Comparison of ENCODE assay signal across 9 cellular contexts in the genomic region with DNA sequence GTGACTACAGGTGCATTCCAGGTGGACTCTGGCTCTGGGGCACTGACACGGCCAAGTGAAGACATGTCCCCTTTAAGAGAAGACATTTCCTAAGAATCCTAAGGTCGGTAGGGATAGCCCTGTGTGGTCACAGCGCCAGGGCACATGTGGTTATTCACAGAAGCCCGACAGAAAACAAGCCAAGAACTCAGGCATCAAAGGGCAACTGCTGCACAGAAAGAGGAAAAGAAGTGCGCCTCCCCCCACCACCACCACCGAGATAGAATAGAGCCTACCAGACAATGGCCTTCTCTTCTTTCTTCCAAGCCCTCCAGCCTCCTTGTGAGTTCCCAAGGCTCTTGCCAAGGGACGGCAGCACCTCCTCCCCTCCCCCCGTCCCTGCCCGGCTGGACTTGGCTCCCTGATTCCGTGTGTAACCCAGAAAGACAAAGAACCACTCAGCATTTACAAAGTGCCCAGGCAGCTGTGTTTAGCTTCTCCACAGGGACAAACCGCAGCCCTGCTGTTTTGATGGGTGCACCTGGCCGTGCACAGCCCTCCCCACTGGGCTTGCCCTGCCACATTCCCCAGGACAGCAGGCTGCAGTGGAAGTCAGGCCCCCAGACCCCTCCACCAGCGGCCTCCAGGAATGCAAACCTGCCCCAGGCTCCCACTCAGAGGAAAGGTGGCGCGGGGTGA. TPM values are rescaled to one million over a fixed set of nuclear protein-coding genes. Genes with fewer than 3 reads are reported as not detected.
DNase-seq lines count a peak whose midpoint lies in the region; ATAC-seq and TF ChIP-seq lines count a peak whose summit lies in the region.
"Had no signal": no experiment of that assay in that cellular context is flagged by ENCODE, and none has a peak within 500 bp of the region (broad histone marks: within the 10 kb centered on the region; RNA-seq: fewer than 3 reads in every experiment).

No MANE protein-coding gene starts in this region.

- TF ChIP-seq POLR2A in spleen (IDR thresholded peaks at IDR 0.05) = no peak

- ATAC-seq in activated T-helper 17 cell treated with anti-CD3 and anti-CD28 coated beads, Interleukin-2, amount 50 U/mL, for 72 hours (replicated peaks) = no peak

- peaks cover 4% of the 10 kb centered on the region for H3K4me1 Mint-ChIP-seq in activated T-helper 17 cell treated with anti-CD3 and anti-CD28 coated beads, Interleukin-2, amount 50 U/mL, for 72 hours

- no peaks in the 10 kb centered on the region for H3K9me3 Mint-ChIP-seq in activated T-helper 17 cell treated with anti-CD3 and anti-CD28 coated beads, Interleukin-2, amount 50 U/mL, for 72 hours

- no peak overlapping the region for H3K4me3 Mint-ChIP-seq in activated T-helper 17 cell treated with anti-CD3 and anti-CD28 coated beads, Interleukin-2, amount 50 U/mL, for 72 hours

- H3K36me3 Mint-ChIP-seq in activated T-helper 17 cell treated with anti-CD3 and anti-CD28 coated beads, Interleukin-2, amount 50 U/mL, for 72 hours (ENCODE audit: low read depth) = no peaks in the 10 kb centered on the region

- H3K4me1 ChIP-seq in spleen = no peaks in the 10 kb centered on the region
- no peaks in the 10 kb centered on the region for H3K4me1 ChIP-seq in BE2C

- no peak for TF ChIP-seq CTCF in spleen (IDR thresholded peaks at IDR 0.05 in 8 of 11, conservative IDR thresholded peaks at IDR 0.05 in 3 of 11)
- TF ChIP-seq CTCF in BE2C (IDR thresholded peaks at IDR 0.05; ENCODE audit: low read depth, low read length) = no peak

- in situ Hi-C loops in SK-MEL-5 (cut with HindIII; ENCODE audit: low pct_unique_long_range_greater_than_20kb, low sequenced_read_pairs) = no loop called here

- H3K27ac Mint-ChIP-seq in activated T-helper 17 cell treated with anti-CD3 and anti-CD28 coated beads, Interleukin-2, amount 50 U/mL, for 72 hours = no peak overlapping the region

- H3K36me3 ChIP-seq in spleen (no peaks in the 10 kb centered on the region), BE2C (no peaks in the 10 kb centered on the region)

- no peak overlapping the region for H3K4me3 ChIP-seq in Jurkat, Clone E6-1 (ENCODE audit: low read length)
- H3K4me3 ChIP-seq in spleen (no peak overlapping the region), BE2C (ENCODE audit: low read depth, low read length) (no peak overlapping the region)
- H3K4me3 ChIP-seq: coronary artery had no signal

- H3K27me3 ChIP-seq in spleen (replicated peaks in 1 of 7) = peaks cover 0 to 36% (median 0%) of the 10 kb centered on the region in 7 donors
- no peaks in the 10 kb centered on the region for H3K27me3 ChIP-seq in BE2C

- H3K9me3 ChIP-seq in spleen = no peaks in the 10 kb centered on the region
- H3K9me3 ChIP-seq in BE2C = peaks cover under 1% of the 10 kb centered on the region; the same call in 1 of the 2 replicates

- 19 to 45% (median 39%) methylated on average over 11 to 15 of the region's 15 CpGs for WGBS in spleen, 5 donors

- DNase-seq in Jurkat, Clone E6-1 (ENCODE audit: low read depth, low spot score) = peak; percentile 27
- DNase-seq in SK-MEL-5 (ENCODE audit: low read depth, low spot score) (peak; percentile 79), iPS-NIHi7 (ENCODE audit: extremely low spot score) (peak; percentile 59), spleen (peak; percentile 41), BE2C (no peak), GOT3 (lab: John Stamatoyannopoulos, UW) (no peak)
- no peak for DNase-seq in NK-92 treated with Interleukin-12 subunit alpha and Interleukin-12 subunit beta, amount 100 ng/mL, for 24 hours (lab: John Stamatoyannopoulos, UW)

- H3K27me3 Mint-ChIP-seq in activated T-helper 17 cell treated with anti-CD3 and anti-CD28 coated beads, Interleukin-2, amount 50 U/mL, for 72 hours = peaks cover 19% of the 10 kb centered on the region

- intact Hi-C loops in spleen (cut with DNase I; ENCODE audit: low total_unique reads) = no loop called here

- no peak overlapping the region for H3K27ac ChIP-seq in spleen
- H3K27ac ChIP-seq: coronary artery had no signal

RNA-seq across cellular contexts. Expression of a gene that starts 30.2 kb away (rescaled TPM):
- polyA plus RNA-seq in Jurkat, Clone E6-1 (2012; ENCODE audit: insufficient read depth, insufficient read length) = not detected
- not detected in 2 replicates for total RNA-seq in SK-MEL-5 (2014; rRNA removed; shearing (Covaris generic))
- polyA plus RNA-seq in SK-MEL-5 (2015; cell fraction: cytosol; rRNA removed) = 0.11 TPM in 1 of 2 replicates, not detected in the other
- polyA plus RNA-seq in SK-MEL-5 (2015; cell fraction: nucleus; rRNA removed) = not detected in 2 replicates
- under 1 TPM in 2 of 7 donors, not detected in 5; 0.10 to 0.25 TPM for total RNA-seq in spleen
- polyA plus RNA-seq in spleen = under 1 TPM; 0.06 to 0.13 (median 0.07) TPM
- polyA plus RNA-seq in BE2C (2012; ENCODE audit: insufficient read depth, insufficient read length, low read depth) = not detected
- not detected for total RNA-seq in activated T-helper 17 cell treated with anti-CD3 and anti-CD28 coated beads, Interleukin-2, amount 50 U/mL, for 72 hours

RNA-seq across cellular contexts. Expression of a gene that starts 51.7 kb away (rescaled TPM):
- polyA plus RNA-seq in Jurkat, Clone E6-1 (2012; ENCODE audit: insufficient read depth, insufficient read length) = not detected
- 2.4 and 3.6 TPM in 2 replicates for total RNA-seq in SK-MEL-5 (2014; rRNA removed; shearing (Covaris generic))
- polyA plus RNA-seq in SK-MEL-5 (2015; cell fraction: cytosol; rRNA removed) = 0.85 and 1.8 TPM in 2 replicates
- 3.0 and 3.6 TPM in 2 replicates for polyA plus RNA-seq in SK-MEL-5 (2015; cell fraction: nucleus; rRNA removed)
- total RNA-seq in spleen = 100 to 1,000 TPM in 5 of 7 donors, 10 to 100 TPM in 2; 67.4 to 148 (median 118) TPM
- 10 to 100 TPM; 32.8 to 56.5 (median 36.3) TPM for polyA plus RNA-seq in spleen
- polyA plus RNA-seq in BE2C (2012; ENCODE audit: insufficient read depth, insufficient read length, low read depth) = 0.76 TPM
- 10 to 100 TPM; 14.2 to 32.5 TPM for total RNA-seq in activated T-helper 17 cell treated with anti-CD3 and anti-CD28 coated beads, Interleukin-2, amount 50 U/mL, for 72 hours

Comparison
In these comparisons a context has a peak if more than half of its experiments do, and no peak if none do; other contexts are left out.
1. DNase-seq: peak in Jurkat, Clone E6-1 (single experiment), SK-MEL-5 (single experiment), iPS-NIHi7 (single experiment) and spleen (single experiment); none in BE2C (single experiment), NK-92 treated with Interleukin-12 subunit alpha and Interleukin-12 subunit beta, amount 100 ng/mL, for 24 hours (single experiment) and GOT3 (single experiment).